10 cellular contexts compared by ENCODE assay signal in genomic region chr1:53639251-53639721, GRCh38.
DNase-seq lines count a peak whose midpoint lies in the region; ATAC-seq and TF ChIP-seq lines count a peak whose summit lies in the region.
"Had no signal": no experiment of that assay in that cellular context is flagged by ENCODE, and none has a peak within 500 bp of the region (broad histone marks: within the 10 kb centered on the region; RNA-seq: fewer than 3 reads in every experiment).

No MANE protein-coding gene starts in this region.

- H4K8ac ChIP-seq in IMR-90 (ENCODE audit: low read depth in 2 of 2, low read length in 2 of 2) (no peak overlapping the region), mesendoderm (ENCODE audit: low read depth, low read length) (no peak overlapping the region)

- peak overlapping the region; percentile 13 for H2AFZ ChIP-seq in IMR-90 (replicated peaks; ENCODE audit: low read length, poor library complexity)

- H3K4me3 Mint-ChIP-seq in activated naive CD8-positive, alpha-beta T cell treated with anti-CD3 and anti-CD28 coated beads, Interleukin-2, amount 50 U/mL, for 24 hours = no peak overlapping the region

- BruUV-seq in IMR-90 (replicated peaks; lab: Mats Ljungman, UMichigan) = no TSS peak

- no peak overlapping the region for H3K18ac ChIP-seq in IMR-90 (ENCODE audit: low read depth, low read length)
- no peak overlapping the region for H3K18ac ChIP-seq in mesendoderm (ENCODE audit: low read length)

- no peak overlapping the region for H2BK120ac ChIP-seq in IMR-90 (ENCODE audit: low read depth, low read length)
- no peak overlapping the region for H2BK120ac ChIP-seq in mesendoderm (ENCODE audit: low read depth, low read length)

- peaks cover 1% of the 10 kb centered on the region for H3K27me3 Mint-ChIP-seq in activated naive CD8-positive, alpha-beta T cell treated with anti-CD3 and anti-CD28 coated beads, Interleukin-2, amount 50 U/mL, for 24 hours

- H3K27me3 ChIP-seq in IMR-90 (ENCODE audit: control insufficient read depth, insufficient read depth, low read length) (peaks cover 2% of the 10 kb centered on the region; the same call in 1 of the 2 replicates), mesendoderm (ENCODE audit: insufficient read depth, low read length, poor library complexity) (no peaks in the 10 kb centered on the region)
- H3K27me3 ChIP-seq: pancreas had no signal

- H2AK5ac ChIP-seq in IMR-90 (ENCODE audit: low read depth, low read length) = no peak overlapping the region
- H2AK5ac ChIP-seq in mesendoderm (ENCODE audit: low read length) = no peak overlapping the region

- H3K4ac ChIP-seq in IMR-90 (ENCODE audit: low read depth, low read length) (no peak overlapping the region), mesendoderm (ENCODE audit: low read depth, low read length) (no peak overlapping the region)

- no peak overlapping the region for H3K27ac Mint-ChIP-seq in activated naive CD8-positive, alpha-beta T cell treated with anti-CD3 and anti-CD28 coated beads, Interleukin-2, amount 50 U/mL, for 24 hours

- no peaks in the 10 kb centered on the region for H3K9me3 ChIP-seq in IMR-90 (ENCODE audit: control insufficient read depth, insufficient read depth, low read length)
- H3K9me3 ChIP-seq: pancreas had no signal

- H3K23ac ChIP-seq in IMR-90 (ENCODE audit: low read depth, low read length) = no peak overlapping the region
- peak overlapping the region; percentile 9 for H3K23ac ChIP-seq in mesendoderm (ENCODE audit: low read length)

- no peak overlapping the region for H2BK5ac ChIP-seq in IMR-90 (ENCODE audit: low read depth, low read length, poor library complexity, severe bottlenecking)
- H2BK5ac ChIP-seq in mesendoderm (ENCODE audit: low read length) = no peak overlapping the region

- H3K4me1 ChIP-seq in IMR-90 (ENCODE audit: control insufficient read depth, insufficient read depth, low read length) (no peaks in the 10 kb centered on the region; the same call in 1 of the 2 replicates), mesendoderm (ENCODE audit: control insufficient read depth, low read depth, low read length) (no peaks in the 10 kb centered on the region)
- H3K4me1 ChIP-seq: pancreas had no signal

- dilution Hi-C loops in IMR-90 (cut with HindIII; ENCODE audit: low sequenced_read_pairs, unreplicated experiment) = no loop called here

- no peak overlapping the region for H2AK9ac ChIP-seq in IMR-90 (replicated peaks; ENCODE audit: low read depth, low read length, poor library complexity)

- H3K14ac ChIP-seq in IMR-90 (replicated peaks; ENCODE audit: low read depth, low read length) = 0 out of 2 replicates have a peak overlapping the region, but pooled peaks have one; percentile 13

- DNase-seq in AG09309 (ENCODE audit: low read depth) = peak; percentile 54
- peak; percentile 68 for DNase-seq in IMR-90
- DNase-seq in activated naive CD8-positive, alpha-beta T cell treated with anti-CD3 and anti-CD28 coated beads, Interleukin-2, amount 50 U/mL, for 24 hours = no peak
- no peak for DNase-seq in mesendoderm
- DNase-seq in NCI-H510A (lab: John Stamatoyannopoulos, UW) = no peak
- no peak for DNase-seq in MV-4-11 (lab: John Stamatoyannopoulos, UW)
- no peak for DNase-seq in OCI-M1 (lab: John Stamatoyannopoulos, UW)
- DNase-seq: activated CD4-positive, alpha-beta T cell treated with anti-CD3 and anti-CD28 coated beads, Interleukin-2, amount 50 U/mL, for 1 hour had no signal

- TF ChIP-seq CTCF in AG09309 (IDR thresholded peaks at IDR 0.05; ENCODE audit: control insufficient read depth, insufficient read depth, low read depth, low read length, missing control alignments) = peak; percentile 56
- TF ChIP-seq CTCF in IMR-90 (conservative IDR thresholded peaks at IDR 0.05; ENCODE audit: low read depth, low read length) = peak; percentile 23; the same call in 1 of the 2 replicates

- no peaks in the 10 kb centered on the region for H3K79me2 ChIP-seq in mesendoderm (ENCODE audit: control insufficient read depth, insufficient read depth, low read length)

- H3K27ac ChIP-seq in IMR-90 (ENCODE audit: insufficient read depth, low read length) = no peak overlapping the region
- no peak overlapping the region for H3K27ac ChIP-seq in mesendoderm (ENCODE audit: low read depth, low read length)
- H3K27ac ChIP-seq: pancreas had no signal

- in situ Hi-C loops in IMR-90 (cut with MboI; ENCODE audit: low sequenced_read_pairs) = no loop called here

- 43% methylated on average over 3 of the region's 16 CpGs; no CpG with 5 or more reads in 1 of the 2 experiments for WGBS in IMR-90 (ENCODE audit: extremely low coverage in 2 of 2, insufficient read length in 1 of 2), 2 experiments
- no CpG with 5 or more reads among the region's 16 CpGs for WGBS in mesendoderm (ENCODE audit: extremely low coverage, insufficient coverage, low lambda C conversion rate)

- H3K36me3 ChIP-seq in IMR-90 (ENCODE audit: control insufficient read depth, insufficient read depth, low read length) = no peaks in the 10 kb centered on the region
- H3K36me3 ChIP-seq in mesendoderm (ENCODE audit: control insufficient read depth, insufficient read depth, low read length) = no peaks in the 10 kb centered on the region
- H3K36me3 ChIP-seq: pancreas had no signal

- H3K79me1 ChIP-seq in IMR-90 (ENCODE audit: low read depth in 1 of 2, low read length in 2 of 2) (peaks cover 0 to 4% of the 10 kb centered on the region in 2 experiments; a peak in 1 of 4 replicates), mesendoderm (ENCODE audit: low read length) (peaks cover 5% of the 10 kb centered on the region)

- H2BK15ac ChIP-seq in IMR-90 (ENCODE audit: low read depth, low read length) (no peak overlapping the region), mesendoderm (replicated peaks; ENCODE audit: low read depth) (no peak overlapping the region)

- intact Hi-C loops in IMR-90 (cut with micrococcal nuclease) = no loop called here

- H3K56ac ChIP-seq in IMR-90 (ENCODE audit: extremely low read depth, insufficient read depth, low read length) = no peak overlapping the region
- no peak overlapping the region for H3K56ac ChIP-seq in mesendoderm (ENCODE audit: low read length)

- no peaks in the 10 kb centered on the region for H3K36me3 Mint-ChIP-seq in activated naive CD8-positive, alpha-beta T cell treated with anti-CD3 and anti-CD28 coated beads, Interleukin-2, amount 50 U/mL, for 24 hours (ENCODE audit: low read depth)

- no peak for TF ChIP-seq POLR2A in IMR-90 (IDR thresholded peaks at IDR 0.05; ENCODE audit: low read depth, low read length)

- no peaks in the 10 kb centered on the region for H3K4me1 Mint-ChIP-seq in activated naive CD8-positive, alpha-beta T cell treated with anti-CD3 and anti-CD28 coated beads, Interleukin-2, amount 50 U/mL, for 24 hours

- no peak overlapping the region for H4K91ac ChIP-seq in IMR-90 (ENCODE audit: insufficient read depth, low read depth, low read length)

- H3K4me3 ChIP-seq in AG09309 (ENCODE audit: control insufficient read depth, low read depth, low read length) (no peak overlapping the region), IMR-90 (ENCODE audit: insufficient read depth, low read depth, low read length) (no peak overlapping the region), mesendoderm (ENCODE audit: low read length) (no peak overlapping the region)
- H3K4me3 ChIP-seq: pancreas had no signal

- H3K9ac ChIP-seq in IMR-90 (ENCODE audit: low read depth, low read length) = no peak overlapping the region
- H3K9ac ChIP-seq in mesendoderm (ENCODE audit: low read length) = no peak overlapping the region

- TF ChIP-seq RAD21 in IMR-90 (IDR thresholded peaks at IDR 0.05; ENCODE audit: low read length) = peak; percentile 39; the same call in 1 of the 2 replicates

- H3K9me1 ChIP-seq in IMR-90 (ENCODE audit: insufficient read depth, low read length) = peaks cover 3% of the 10 kb centered on the region; the same call in 1 of the 2 replicates

- H4K20me1 ChIP-seq in IMR-90 (ENCODE audit: insufficient read depth, low read length) = peaks cover 17% of the 10 kb centered on the region; the same call in 1 of the 2 replicates

- CTCF ChIA-PET in IMR-90 (lab: Yijun Ruan, JAX) = interaction anchor here (0.7 kb wide), 1 partner anchor 188 kb away, joined by 3 read pairs; no protein-coding TSS in a partner anchor

- no peak overlapping the region for H2BK20ac ChIP-seq in IMR-90 (ENCODE audit: low read depth, low read length)

- H3K4me2 ChIP-seq in IMR-90 (ENCODE audit: low read depth, low read length) (no peak overlapping the region), mesendoderm (ENCODE audit: low read length) (no peak overlapping the region)

- no peaks in the 10 kb centered on the region for H3K9me3 Mint-ChIP-seq in activated naive CD8-positive, alpha-beta T cell treated with anti-CD3 and anti-CD28 coated beads, Interleukin-2, amount 50 U/mL, for 24 hours

- no peak overlapping the region for H4K5ac ChIP-seq in IMR-90 (ENCODE audit: low read depth, low read length)
- no peak overlapping the region for H4K5ac ChIP-seq in mesendoderm (ENCODE audit: low read length)

- peak; percentile 68 for ATAC-seq in IMR-90 (ENCODE audit: low read depth)
- peak; percentile 3 for ATAC-seq in activated naive CD8-positive, alpha-beta T cell treated with anti-CD3 and anti-CD28 coated beads, Interleukin-2, amount 50 U/mL, for 24 hours
- ATAC-seq in HG03025 (IDR thresholded peaks at IDR 0.05; ENCODE audit: low FRiP score, unreplicated experiment) = no peak
- ATAC-seq: pancreas had no signal

- POLR2A ChIA-PET in IMR-90 (lab: Charles Lee; ENCODE audit: unreplicated experiment) = no interaction called here

TF ChIP-seq in IMR-90, 13 proteins besides CTCF, POLR2A, EP300 and RAD21:
- no peak for TF ChIP-seq RCOR1 (IDR thresholded peaks at IDR 0.05; ENCODE audit: insufficient replicate concordance, low read length)
- TF ChIP-seq SMC3 (IDR thresholded peaks at IDR 0.05; ENCODE audit: low read depth, low read length) = peak; percentile 16; the same call in 1 of the 2 replicates

Comparison
In these comparisons a context has a peak if more than half of its experiments do, and no peak if none do; other contexts are left out.
1. DNase-seq: peak in AG09309 (single experiment) and IMR-90 (single experiment); none in activated naive CD8-positive, alpha-beta T cell treated with anti-CD3 and anti-CD28 coated beads, Interleukin-2, amount 50 U/mL, for 24 hours (single experiment), mesendoderm (single experiment), NCI-H510A (single experiment), MV-4-11 (single experiment) and OCI-M1 (single experiment).